Comparison of ENCODE assay signal across 26 cellular contexts in the genomic region with DNA sequence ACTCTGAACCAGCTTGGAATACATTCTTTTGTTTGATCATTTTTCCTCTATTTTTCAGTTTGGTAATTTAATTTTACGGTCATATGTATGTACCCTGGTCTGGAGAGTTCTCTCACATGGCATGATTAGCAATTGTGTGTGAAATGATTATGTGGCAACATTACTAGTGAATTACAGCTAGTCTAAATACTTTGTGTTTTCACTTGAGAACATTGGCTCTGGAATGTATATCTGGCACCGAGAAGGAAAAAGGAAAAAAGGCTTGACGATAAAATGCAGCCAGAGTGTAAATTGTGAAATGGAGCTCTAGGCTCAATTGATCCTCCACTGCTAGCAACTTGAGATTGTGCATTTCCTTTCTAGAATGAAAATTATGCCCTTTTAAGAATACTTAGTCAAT.
DNase-seq lines count a peak whose midpoint lies in the region; ATAC-seq and TF ChIP-seq lines count a peak whose summit lies in the region.
"Had no signal": no experiment of that assay in that cellular context is flagged by ENCODE, and none has a peak within 500 bp of the region (broad histone marks: within the 10 kb centered on the region; RNA-seq: fewer than 3 reads in every experiment).

No MANE protein-coding gene starts in this region.

- peaks cover 4% of the 10 kb centered on the region for H3K4me1 ChIP-seq in fibroblast of lung (ENCODE audit: control insufficient read depth, extremely low read depth, insufficient read depth, low read length)
- peaks cover 11% of the 10 kb centered on the region for H3K4me1 ChIP-seq in vagina
- H3K4me1 ChIP-seq: SJSA1 had no signal

- POLR2A ChIA-PET in activated CD8-positive, alpha-beta T cell treated with anti-CD3 and anti-CD28 coated beads, Interleukin-2, amount 10 ng/mL, durations not matched to agents 7 days and 5 days (lab: Charles Lee), result no interaction called here

- H3K4me2 ChIP-seq in fibroblast of lung (ENCODE audit: extremely low read depth, insufficient read depth, low read length), result no peak overlapping the region
- H3K4me2 ChIP-seq: PC-9 had no signal

- no peak for DNase-seq in CD14-positive monocyte (ENCODE audit: low spot score)
- DNase-seq in SK-N-MC (ENCODE audit: low read depth, low spot score), result no peak
- DNase-seq in fibroblast of lung (ENCODE audit: low read depth in 2 of 2), result peak; percentile 71 to 85
- peak; percentile 66 for DNase-seq in retinal pigment epithelial cell (ENCODE audit: low read depth)
- no peak for DNase-seq in lower leg skin (ENCODE audit: low spot score in 2 of 2)
- DNase-seq in vagina (ENCODE audit: extremely low spot score in 2 of 2), result no peak
- DNase-seq in activated CD8-positive, alpha-beta T cell treated with anti-CD3 and anti-CD28 coated beads, Interleukin-2, amount 10 ng/mL, durations not matched to agents 7 days and 5 days, result no peak
- DNase-seq: activated B cell treated with CpG ODN at 0.5 μM for 24 hours; activated T-cell treated with anti-CD3 and anti-CD28 coated beads, Interleukin-2, amount 50 U/mL, for 48 hours; COR-L47; effector CD4-positive, alpha-beta T cell; Karpas-422; kidney glomerular epithelial cell; midbrain; NCI-H1436; NCI-H2171 treated with DMSO at 0.1 percent for 48 hours; NCI-H774; nephron progenitor cell; PC-9; stimulated activated naive B cell treated with anti-CD40 and anti-IgM and Interleukin-4, amounts not matched to agents 10 μg/mL and 1 μg/mL and 100 μg/mL, for 72 hours had no signal

- peaks cover 40% of the 10 kb centered on the region for H3K4me1 Mint-ChIP-seq in CD14-positive monocyte
- no peaks in the 10 kb centered on the region for H3K4me1 Mint-ChIP-seq in activated CD8-positive, alpha-beta T cell treated with anti-CD3 and anti-CD28 coated beads, Interleukin-2, amount 10 ng/mL, durations not matched to agents 7 days and 5 days (ENCODE audit: low read depth)
- H3K4me1 Mint-ChIP-seq: activated B cell treated with CpG ODN at 0.5 μM for 24 hours; activated naive CD4-positive, alpha-beta T cell treated with anti-CD3 and anti-CD28 coated beads, Interleukin-2, amount 50 U/mL, for 24 hours; stimulated activated naive B cell treated with anti-CD40 and anti-IgM and Interleukin-4, amounts not matched to agents 10 μg/mL and 1 μg/mL and 100 μg/mL, for 72 hours had no signal

- CTCF ChIA-PET in activated CD8-positive, alpha-beta T cell treated with anti-CD3 and anti-CD28 coated beads, Interleukin-2, amount 10 ng/mL, durations not matched to agents 7 days and 5 days (lab: Charles Lee), result no interaction called here

- peaks cover 0 to 2% (median 0%) of the 10 kb centered on the region in 3 donors for H3K27me3 Mint-ChIP-seq in CD14-positive monocyte (ENCODE audit: low read depth in 3 of 3)
- no peaks in the 10 kb centered on the region for H3K27me3 Mint-ChIP-seq in activated CD8-positive, alpha-beta T cell treated with anti-CD3 and anti-CD28 coated beads, Interleukin-2, amount 10 ng/mL, durations not matched to agents 7 days and 5 days (ENCODE audit: low read depth)
- H3K27me3 Mint-ChIP-seq: activated B cell treated with CpG ODN at 0.5 μM for 24 hours; activated naive CD4-positive, alpha-beta T cell treated with anti-CD3 and anti-CD28 coated beads, Interleukin-2, amount 50 U/mL, for 24 hours; stimulated activated naive B cell treated with anti-CD40 and anti-IgM and Interleukin-4, amounts not matched to agents 10 μg/mL and 1 μg/mL and 100 μg/mL, for 72 hours had no signal

- H3K79me2 ChIP-seq in fibroblast of lung (ENCODE audit: control insufficient read depth, insufficient read depth, low read length), result no peaks in the 10 kb centered on the region

- intact Hi-C loops in CD14-positive monocyte (cut with micrococcal nuclease) (no loop called here), lower leg skin (cut with DNase I; ENCODE audit: low total_unique reads) (no loop called here), vagina (cut with DNase I) (no loop called here)

- H4K20me1 ChIP-seq in fibroblast of lung (ENCODE audit: control insufficient read depth, extremely low read depth, insufficient read depth, low read length), result no peaks in the 10 kb centered on the region

- H3K4me3 ChIP-seq in SK-N-MC, result peak overlapping the region; percentile 7; the same call in 1 of the 2 replicates
- no peak overlapping the region for H3K4me3 ChIP-seq in fibroblast of lung (replicated peaks in 1 of 4; ENCODE audit: control extremely low read depth in 1 of 4, insufficient read depth in 1 of 4, low read depth in 3 of 4, low read length in 4 of 4)
- no peak overlapping the region for H3K4me3 ChIP-seq in retinal pigment epithelial cell (ENCODE audit: low read length)
- no peak overlapping the region for H3K4me3 ChIP-seq in lower leg skin (ENCODE audit: low read depth, poor library complexity, severe bottlenecking)
- no peak overlapping the region for H3K4me3 ChIP-seq in vagina
- H3K4me3 ChIP-seq: cardiac muscle cell, PC-9, SJSA1, thyroid gland had no signal

- 43 to 44% methylated on average over 3 of the region's 3 CpGs for WGBS in lower leg skin, 2 donors

- H3K9ac ChIP-seq in SK-N-MC (ENCODE audit: insufficient read length), result peak overlapping the region; percentile 2
- no peak overlapping the region for H3K9ac ChIP-seq in fibroblast of lung (ENCODE audit: insufficient read depth, low read length)

- no peak overlapping the region for H3K4me3 Mint-ChIP-seq in CD14-positive monocyte
- H3K4me3 Mint-ChIP-seq in activated CD8-positive, alpha-beta T cell treated with anti-CD3 and anti-CD28 coated beads, Interleukin-2, amount 10 ng/mL, durations not matched to agents 7 days and 5 days, result no peak overlapping the region
- H3K4me3 Mint-ChIP-seq: activated B cell treated with CpG ODN at 0.5 μM for 24 hours; activated naive CD4-positive, alpha-beta T cell treated with anti-CD3 and anti-CD28 coated beads, Interleukin-2, amount 50 U/mL, for 24 hours; nephron progenitor cell; stimulated activated naive B cell treated with anti-CD40 and anti-IgM and Interleukin-4, amounts not matched to agents 10 μg/mL and 1 μg/mL and 100 μg/mL, for 72 hours; T-helper 2 cell treated with Interferon-gamma antibody and Interleukin-4, amounts not matched to agents 5 μg/mL and 100 μg/mL, for 36 hours had no signal

- H3K36me3 ChIP-seq in SK-N-MC (ENCODE audit: insufficient read depth, low read length) (no peaks in the 10 kb centered on the region), fibroblast of lung (ENCODE audit: control insufficient read depth, insufficient read depth, low read length) (no peaks in the 10 kb centered on the region), vagina (no peaks in the 10 kb centered on the region)
- H3K36me3 ChIP-seq: cardiac muscle cell, SJSA1, thyroid gland had no signal

- H2AFZ ChIP-seq in fibroblast of lung (ENCODE audit: low read length), result no peak overlapping the region
- H2AFZ ChIP-seq: PC-9 had no signal

- no peak for TF ChIP-seq CTCF in CD14-positive monocyte (IDR thresholded peaks at IDR 0.05)
- no peak for TF ChIP-seq CTCF in fibroblast of lung (conservative IDR thresholded peaks at IDR 0.05 in 1 of 2, IDR thresholded peaks at IDR 0.05 in 1 of 2; ENCODE audit: low read depth in 1 of 2, low read length in 2 of 2)
- TF ChIP-seq CTCF in retinal pigment epithelial cell (conservative IDR thresholded peaks at IDR 0.05; ENCODE audit: low read depth, low read length), result no peak
- no peak for TF ChIP-seq CTCF in lower leg skin (IDR thresholded peaks at IDR 0.05)
- no peak for TF ChIP-seq CTCF in vagina (IDR thresholded peaks at IDR 0.05)

- peak overlapping the region; percentile 63 for H3K27ac ChIP-seq in SK-N-MC
- H3K27ac ChIP-seq in fibroblast of lung (ENCODE audit: insufficient read depth, low read length), result no peak overlapping the region
- no peak overlapping the region for H3K27ac ChIP-seq in vagina
- H3K27ac ChIP-seq: cardiac muscle cell, PC-9, SJSA1, thyroid gland had no signal

- H3K27me3 ChIP-seq in fibroblast of lung (ENCODE audit: control insufficient read depth, insufficient read depth, low read length), result no peaks in the 10 kb centered on the region
- H3K27me3 ChIP-seq in vagina, result no peaks in the 10 kb centered on the region
- H3K27me3 ChIP-seq: cardiac muscle cell, SJSA1, thyroid gland had no signal

- H3K27ac Mint-ChIP-seq in CD14-positive monocyte, result peak overlapping the region in 5 of 7 donors; percentile 58 to 88 (median 81)
- H3K27ac Mint-ChIP-seq in activated CD8-positive, alpha-beta T cell treated with anti-CD3 and anti-CD28 coated beads, Interleukin-2, amount 10 ng/mL, durations not matched to agents 7 days and 5 days, result no peak overlapping the region
- H3K27ac Mint-ChIP-seq: activated B cell treated with CpG ODN at 0.5 μM for 24 hours; activated naive CD4-positive, alpha-beta T cell treated with anti-CD3 and anti-CD28 coated beads, Interleukin-2, amount 50 U/mL, for 24 hours; nephron progenitor cell; stimulated activated naive B cell treated with anti-CD40 and anti-IgM and Interleukin-4, amounts not matched to agents 10 μg/mL and 1 μg/mL and 100 μg/mL, for 72 hours; T-helper 2 cell treated with Interferon-gamma antibody and Interleukin-4, amounts not matched to agents 5 μg/mL and 100 μg/mL, for 36 hours had no signal

- H3K36me3 Mint-ChIP-seq in CD14-positive monocyte, result no peaks in the 10 kb centered on the region
- no peaks in the 10 kb centered on the region for H3K36me3 Mint-ChIP-seq in activated CD8-positive, alpha-beta T cell treated with anti-CD3 and anti-CD28 coated beads, Interleukin-2, amount 10 ng/mL, durations not matched to agents 7 days and 5 days (ENCODE audit: low read depth)

- H3K9me3 Mint-ChIP-seq in CD14-positive monocyte, result no peaks in the 10 kb centered on the region
- no peaks in the 10 kb centered on the region for H3K9me3 Mint-ChIP-seq in activated CD8-positive, alpha-beta T cell treated with anti-CD3 and anti-CD28 coated beads, Interleukin-2, amount 10 ng/mL, durations not matched to agents 7 days and 5 days (ENCODE audit: insufficient read depth)
- H3K9me3 Mint-ChIP-seq: activated B cell treated with CpG ODN at 0.5 μM for 24 hours; activated naive CD4-positive, alpha-beta T cell treated with anti-CD3 and anti-CD28 coated beads, Interleukin-2, amount 50 U/mL, for 24 hours; stimulated activated naive B cell treated with anti-CD40 and anti-IgM and Interleukin-4, amounts not matched to agents 10 μg/mL and 1 μg/mL and 100 μg/mL, for 72 hours; T-helper 2 cell treated with Interferon-gamma antibody and Interleukin-4, amounts not matched to agents 5 μg/mL and 100 μg/mL, for 36 hours had no signal

- ATAC-seq in HG03469 (IDR thresholded peaks at IDR 0.05; ENCODE audit: unreplicated experiment), result no peak
- ATAC-seq in activated CD8-positive, alpha-beta T cell treated with anti-CD3 and anti-CD28 coated beads, Interleukin-2, amount 10 ng/mL, durations not matched to agents 7 days and 5 days, result no peak
- ATAC-seq: stimulated activated naive B cell treated with anti-CD40 and anti-IgM and Interleukin-4, amounts not matched to agents 10 μg/mL and 1 μg/mL and 100 μg/mL, for 72 hours had no signal

- TF ChIP-seq POLR2A in lower leg skin (IDR thresholded peaks at IDR 0.05) (no peak), vagina (IDR thresholded peaks at IDR 0.05) (no peak)

- H3K9me3 ChIP-seq in SK-N-MC (ENCODE audit: low read depth, low read length) (no peaks in the 10 kb centered on the region), fibroblast of lung (ENCODE audit: control insufficient read depth, insufficient read depth, low read depth, low read length) (no peaks in the 10 kb centered on the region), vagina (no peaks in the 10 kb centered on the region)
- H3K9me3 ChIP-seq: SJSA1, thyroid gland had no signal

Comparison
In these comparisons a context has a peak if more than half of its experiments do, and no peak if none do; other contexts are left out.
1. DNase-seq: peak in fibroblast of lung (2 of 2) and retinal pigment epithelial cell (single experiment); none in CD14-positive monocyte (single experiment), SK-N-MC (single experiment), lower leg skin (0 of 2), vagina (0 of 2) and activated CD8-positive, alpha-beta T cell treated with anti-CD3 and anti-CD28 coated beads, Interleukin-2, amount 10 ng/mL, durations not matched to agents 7 days and 5 days (single experiment).